Comparison of ENCODE assay signal across 12 cellular contexts in genomic region chr10:126042354-126042753, GRCh38.
DNase-seq lines count a peak whose midpoint lies in the region; ATAC-seq and TF ChIP-seq lines count a peak whose summit lies in the region.
"Had no signal": no experiment of that assay in that cellular context is flagged by ENCODE, and none has a peak within 500 bp of the region (broad histone marks: within the 10 kb centered on the region; RNA-seq: fewer than 3 reads in every experiment).

No MANE protein-coding gene starts in this region.

- H3K9ac ChIP-seq in stomach smooth muscle (ENCODE audit: low read length in 2 of 2) = no peak overlapping the region

- no peak for DNase-seq in activated T-cell treated with anti-CD3 and anti-CD28 coated beads, Interleukin-2, amount 50 U/mL, for 4 hours
- DNase-seq in activated T-cell treated with anti-CD3 and anti-CD28 coated beads for 4 hours (no peak), left lung (no peak), occipital lobe (lab: John Stamatoyannopoulos, UW) (no peak), NCI-H1930 (lab: John Stamatoyannopoulos, UW) (no peak), GDM1 (lab: John Stamatoyannopoulos, UW) (no peak)
- no peak for DNase-seq in activated T-helper 1 cell treated with anti-CD3 and anti-CD28 coated beads, Interleukin-12 subunit alpha, Interleukin-12 subunit beta, Interleukin-2, Interleukin-4 antibody, amounts not matched to agents 30 ng/mL and 10 ng/mL and 1 ng/mL, durations not matched to agents 14 hours and 24 hours and 36 hours (ENCODE audit: low spot score)
- DNase-seq: NCI-H748 treated with DMSO at 0.1 percent for 48 hours had no signal

- H3K27ac ChIP-seq in left lung (peak overlapping the region; percentile 74 to 77), stomach smooth muscle (ENCODE audit: low read length) (peak overlapping the region; percentile 24)
- H3K27ac ChIP-seq: cardiac muscle cell, uterus had no signal

- H3K36me3 ChIP-seq in left lung (no peaks in the 10 kb centered on the region), stomach smooth muscle (ENCODE audit: control insufficient read depth in 2 of 2, insufficient read depth in 2 of 2, low read length in 2 of 2) (no peaks in the 10 kb centered on the region)
- H3K36me3 ChIP-seq: cardiac muscle cell, uterus had no signal

- peak overlapping the region; percentile 49 for H3K4me3 Mint-ChIP-seq in activated T-cell treated with anti-CD3 and anti-CD28 coated beads, Interleukin-2, amount 50 U/mL, for 4 hours
- peak overlapping the region; percentile 39 for H3K4me3 Mint-ChIP-seq in activated T-helper 1 cell treated with anti-CD3 and anti-CD28 coated beads, Interleukin-12 subunit alpha, Interleukin-12 subunit beta, Interleukin-2, Interleukin-4 antibody, amounts not matched to agents 30 ng/mL and 10 ng/mL and 1 ng/mL, durations not matched to agents 14 hours and 24 hours and 36 hours
- H3K4me3 Mint-ChIP-seq: WTC11 had no signal

- H3K4me1 Mint-ChIP-seq in activated T-cell treated with anti-CD3 and anti-CD28 coated beads, Interleukin-2, amount 50 U/mL, for 4 hours (ENCODE audit: low read depth) = peaks cover 20% of the 10 kb centered on the region
- peaks cover 10% of the 10 kb centered on the region for H3K4me1 Mint-ChIP-seq in activated T-helper 1 cell treated with anti-CD3 and anti-CD28 coated beads, Interleukin-12 subunit alpha, Interleukin-12 subunit beta, Interleukin-2, Interleukin-4 antibody, amounts not matched to agents 30 ng/mL and 10 ng/mL and 1 ng/mL, durations not matched to agents 14 hours and 24 hours and 36 hours (ENCODE audit: low read depth)

- H3K4me3 ChIP-seq in left lung (no peak overlapping the region), stomach smooth muscle (ENCODE audit: low read length in 2 of 2) (peak overlapping the region in 1 of 2 donors; percentile 22)
- H3K4me3 ChIP-seq: cardiac muscle cell, uterus had no signal

- no peaks in the 10 kb centered on the region for H3K9me3 Mint-ChIP-seq in activated T-cell treated with anti-CD3 and anti-CD28 coated beads, Interleukin-2, amount 50 U/mL, for 4 hours
- H3K9me3 Mint-ChIP-seq in activated T-helper 1 cell treated with anti-CD3 and anti-CD28 coated beads, Interleukin-12 subunit alpha, Interleukin-12 subunit beta, Interleukin-2, Interleukin-4 antibody, amounts not matched to agents 30 ng/mL and 10 ng/mL and 1 ng/mL, durations not matched to agents 14 hours and 24 hours and 36 hours = peaks cover 3% of the 10 kb centered on the region
- H3K9me3 Mint-ChIP-seq: WTC11 had no signal

- H3K27me3 ChIP-seq in left lung = no peaks in the 10 kb centered on the region
- peaks cover 0 to 2% of the 10 kb centered on the region in 2 donors for H3K27me3 ChIP-seq in stomach smooth muscle (ENCODE audit: control insufficient read depth in 1 of 2, insufficient read depth in 2 of 2, low read length in 2 of 2)
- H3K27me3 ChIP-seq: cardiac muscle cell, uterus had no signal

- no peaks in the 10 kb centered on the region for H3K9me3 ChIP-seq in left lung
- H3K9me3 ChIP-seq in stomach smooth muscle (ENCODE audit: control insufficient read depth in 2 of 2, low read length in 2 of 2) = no peaks in the 10 kb centered on the region
- H3K9me3 ChIP-seq: uterus had no signal

- peak overlapping the region; percentile 78 for H3K27ac Mint-ChIP-seq in activated T-helper 1 cell treated with anti-CD3 and anti-CD28 coated beads, Interleukin-12 subunit alpha, Interleukin-12 subunit beta, Interleukin-2, Interleukin-4 antibody, amounts not matched to agents 30 ng/mL and 10 ng/mL and 1 ng/mL, durations not matched to agents 14 hours and 24 hours and 36 hours
- H3K27ac Mint-ChIP-seq: WTC11 had no signal

- peak in 1 of 2 donors; percentile 19 for ATAC-seq in activated T-cell treated with anti-CD3 and anti-CD28 coated beads, Interleukin-2, amount 50 U/mL, for 4 hours
- no peak for ATAC-seq in left lung

- H3K27me3 Mint-ChIP-seq in activated T-cell treated with anti-CD3 and anti-CD28 coated beads, Interleukin-2, amount 50 U/mL, for 4 hours (ENCODE audit: low read depth) = no peaks in the 10 kb centered on the region
- H3K27me3 Mint-ChIP-seq in activated T-helper 1 cell treated with anti-CD3 and anti-CD28 coated beads, Interleukin-12 subunit alpha, Interleukin-12 subunit beta, Interleukin-2, Interleukin-4 antibody, amounts not matched to agents 30 ng/mL and 10 ng/mL and 1 ng/mL, durations not matched to agents 14 hours and 24 hours and 36 hours (ENCODE audit: insufficient read depth) = no peaks in the 10 kb centered on the region

- TF ChIP-seq CTCF in left lung (IDR thresholded peaks at IDR 0.05) = no peak

- H3K36me3 Mint-ChIP-seq in activated T-cell treated with anti-CD3 and anti-CD28 coated beads, Interleukin-2, amount 50 U/mL, for 4 hours (ENCODE audit: insufficient read depth) = no peaks in the 10 kb centered on the region
- no peaks in the 10 kb centered on the region for H3K36me3 Mint-ChIP-seq in activated T-helper 1 cell treated with anti-CD3 and anti-CD28 coated beads, Interleukin-12 subunit alpha, Interleukin-12 subunit beta, Interleukin-2, Interleukin-4 antibody, amounts not matched to agents 30 ng/mL and 10 ng/mL and 1 ng/mL, durations not matched to agents 14 hours and 24 hours and 36 hours (ENCODE audit: low read depth)
- H3K36me3 Mint-ChIP-seq: WTC11 had no signal

- intact Hi-C loops in activated T-helper 1 cell treated with anti-CD3 and anti-CD28 coated beads, Interleukin-12 subunit alpha, Interleukin-12 subunit beta, Interleukin-2, Interleukin-4 antibody, amounts not matched to agents 30 ng/mL and 10 ng/mL and 1 ng/mL, durations not matched to agents 14 hours and 24 hours and 36 hours (cut with micrococcal nuclease) = no loop called here
- intact Hi-C loops in left lung (cut with DNase I) = no loop called here

- H3K4me1 ChIP-seq in left lung (peaks cover 0 to 21% of the 10 kb centered on the region in 2 donors), stomach smooth muscle (ENCODE audit: control insufficient read depth, insufficient read depth, low read length) (peaks cover 11% of the 10 kb centered on the region)
- H3K4me1 ChIP-seq: uterus had no signal
